8 cellular contexts compared by ENCODE assay signal in the genomic region with DNA sequence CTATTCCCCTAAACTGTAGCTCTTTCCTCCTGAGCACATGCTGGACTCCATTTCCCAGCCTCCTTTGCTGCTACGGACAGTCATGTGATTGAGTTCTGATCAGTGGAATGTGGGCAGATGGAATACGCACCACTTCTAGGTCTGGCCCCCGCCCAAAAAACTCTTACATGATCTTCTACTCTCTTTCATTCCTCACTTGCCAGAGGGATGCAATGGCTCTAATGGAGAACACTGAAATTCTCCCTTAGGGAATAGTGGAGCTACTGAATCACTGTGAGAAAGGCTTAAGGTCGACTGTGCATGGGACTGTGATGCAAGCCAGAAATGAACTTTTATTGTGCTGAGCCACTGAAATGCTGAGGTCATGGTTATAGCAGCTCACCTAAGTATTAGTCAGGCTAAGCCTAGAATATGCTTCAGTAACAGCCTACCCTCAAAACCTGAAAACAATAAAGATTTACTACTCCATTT. TPM values are rescaled to one million over a fixed set of nuclear protein-coding genes. Genes with fewer than 3 reads are reported as not detected.
DNase-seq lines count a peak whose midpoint lies in the region; ATAC-seq, FAIRE-seq and TF ChIP-seq lines count a peak whose summit lies in the region.

No MANE protein-coding gene starts in this region.

- in situ Hi-C loops in Panc1 (cut with HindIII; ENCODE audit: low pct_unique_long_range_greater_than_20kb, low sequenced_read_pairs) (no loop called here), GM13977 (cut with MboI; ENCODE audit: low pct_unique_long_range_greater_than_20kb, low sequenced_read_pairs, unreplicated experiment) (no loop called here)

- H3K9me3 ChIP-seq in Panc1 (ENCODE audit: control insufficient read depth, insufficient read depth, low read depth, low read length) (no peaks in the 10 kb centered on the region), pancreas (no peaks in the 10 kb centered on the region)

- H3K4me1 ChIP-seq in Panc1 (ENCODE audit: control insufficient read depth, insufficient read depth, low read length) (no peaks in the 10 kb centered on the region), pancreas (no peaks in the 10 kb centered on the region)

- WGBS in pancreas, 2 donors, result 32 to 33% methylated on average over 4 of the region's 4 CpGs

- peak; percentile 82 for ATAC-seq in Panc1
- peak in 3 of 4 donors; percentile 52 to 74 (median 55) for ATAC-seq in pancreas
- ATAC-seq in GM18868 (IDR thresholded peaks at IDR 0.05; ENCODE audit: unreplicated experiment), result no peak

- no peaks in the 10 kb centered on the region for H3K36me3 Mint-ChIP-seq in activated CD4-positive, alpha-beta T cell treated with anti-CD3 and anti-CD28 coated beads, Interleukin-2, amount 10 ng/mL, durations not matched to agents 24 days and 14 days (ENCODE audit: low read depth)

- no peak overlapping the region for H3K27ac Mint-ChIP-seq in activated CD4-positive, alpha-beta T cell treated with anti-CD3 and anti-CD28 coated beads, Interleukin-2, amount 10 ng/mL, durations not matched to agents 24 days and 14 days

- CTCF ChIA-PET in Panc1 (lab: Charles Lee), result interaction anchor here (0.5 to 0.6 kb wide), 2 partner anchors 11 to 13 kb away, joined by 3 to 4 read pairs; a partner anchor contains a TSS

- no peaks in the 10 kb centered on the region for H3K9me3 Mint-ChIP-seq in activated CD4-positive, alpha-beta T cell treated with anti-CD3 and anti-CD28 coated beads, Interleukin-2, amount 10 ng/mL, durations not matched to agents 24 days and 14 days

- peaks cover 5% of the 10 kb centered on the region for H3K4me1 Mint-ChIP-seq in activated CD4-positive, alpha-beta T cell treated with anti-CD3 and anti-CD28 coated beads, Interleukin-2, amount 10 ng/mL, durations not matched to agents 24 days and 14 days

- POLR2A ChIA-PET in Panc1 (lab: Charles Lee), result interaction anchor here (0.7 kb wide), 1 partner anchor 26 kb away, joined by 5 read pairs; no protein-coding TSS in a partner anchor

- H3K36me3 ChIP-seq in Panc1 (ENCODE audit: control insufficient read depth, insufficient read depth, low read length), result no peaks in the 10 kb centered on the region
- H3K36me3 ChIP-seq in pancreas, result no peaks in the 10 kb centered on the region

- no peak overlapping the region for H3K27ac ChIP-seq in Panc1 (ENCODE audit: low read length)
- no peak overlapping the region for H3K27ac ChIP-seq in pancreas

- no peak for TF ChIP-seq CTCF in Panc1 (IDR thresholded peaks at IDR 0.05)
- no peak for TF ChIP-seq CTCF in fibroblast of pulmonary artery (IDR thresholded peaks at IDR 0.05; ENCODE audit: low read length, missing control alignments)
- TF ChIP-seq CTCF in pancreas (IDR thresholded peaks at IDR 0.05), result no peak
- no peak for TF ChIP-seq CTCF in GM13977 (IDR thresholded peaks at IDR 0.05; ENCODE audit: extremely low read depth, insufficient read depth, missing control alignments)

- intact Hi-C loops in Panc1 (cut with micrococcal nuclease; ENCODE audit: unreplicated experiment), result no loop called here
- intact Hi-C loops in pancreas (cut with DNase I), result no loop called here
- intact Hi-C loops in activated CD4-positive, alpha-beta T cell treated with anti-CD3 and anti-CD28 coated beads, Interleukin-2, amount 10 ng/mL, durations not matched to agents 24 days and 14 days (cut with micrococcal nuclease), result no loop called here

- DNase-seq in GM04504 (ENCODE audit: low read depth), result peak; percentile 63
- DNase-seq in Panc1 (ENCODE audit: low read depth, low spot score), result no peak
- DNase-seq in fibroblast of pulmonary artery (ENCODE audit: low read depth), result peak; percentile 82
- DNase-seq in pancreas, result peak in 1 of 6 donors; percentile 28
- DNase-seq in activated CD4-positive, alpha-beta T cell treated with anti-CD3 and anti-CD28 coated beads, Interleukin-2, amount 10 ng/mL, durations not matched to agents 24 days and 14 days, result no peak
- no peak for DNase-seq in GM13977 (ENCODE audit: low spot score)
- DNase-seq in stimulated activated naive CD4-positive, alpha-beta T cell (lab: John Stamatoyannopoulos, UW), result no peak

- H3K27me3 ChIP-seq in Panc1 (ENCODE audit: control insufficient read depth, insufficient read depth, low read length), result no peaks in the 10 kb centered on the region
- H3K27me3 ChIP-seq in pancreas, result no peaks in the 10 kb centered on the region

- no peak for FAIRE-seq in pancreas (lab: Jason Lieb, UNC)

- H3K4me3 ChIP-seq in Panc1 (ENCODE audit: low read depth in 2 of 2, low read length in 2 of 2) (peak overlapping the region in 1 of 2 experiments; percentile 19; a peak in 2 of 4 replicates), fibroblast of pulmonary artery (replicated peaks; ENCODE audit: low read depth, low read length) (no peak overlapping the region), pancreas (no peak overlapping the region)

- H3K27me3 Mint-ChIP-seq in activated CD4-positive, alpha-beta T cell treated with anti-CD3 and anti-CD28 coated beads, Interleukin-2, amount 10 ng/mL, durations not matched to agents 24 days and 14 days, result peaks cover 5% of the 10 kb centered on the region

- BruUV-seq in Panc1 (replicated peaks; lab: Mats Ljungman, UMichigan), result no TSS peak

- no peak overlapping the region for H3K4me3 Mint-ChIP-seq in activated CD4-positive, alpha-beta T cell treated with anti-CD3 and anti-CD28 coated beads, Interleukin-2, amount 10 ng/mL, durations not matched to agents 24 days and 14 days

RNA-seq across cellular contexts. Expression of a gene that starts 13.0 kb away (rescaled TPM):
- total RNA-seq in Panc1 (2021; ENCODE audit: unreplicated experiment), result 282 TPM
- polyA plus RNA-seq in Panc1 (2012; ENCODE audit: insufficient read length), result 189 TPM
- 100 to 1,000 TPM; 148 to 245 (median 228) TPM for total RNA-seq in pancreas
- 10 to 100 TPM; 36.2 to 89.1 TPM for polyA plus RNA-seq in pancreas
- 174 and 179 TPM in 2 replicates for total RNA-seq in activated CD4-positive, alpha-beta T cell treated with anti-CD3 and anti-CD28 coated beads, Interleukin-2, amount 10 ng/mL, durations not matched to agents 24 days and 14 days

RNA-seq across cellular contexts. Expression of a gene that starts 30.5 kb away (rescaled TPM):
- 46.3 TPM for total RNA-seq in Panc1 (2021; ENCODE audit: unreplicated experiment)
- 39.4 TPM for polyA plus RNA-seq in Panc1 (2012; ENCODE audit: insufficient read length)
- total RNA-seq in pancreas, result 10 to 100 TPM in 3 of 6 donors, 1 to 10 TPM in 3; 6.6 to 13.0 (median 10.1) TPM
- polyA plus RNA-seq in pancreas, result 10 to 100 TPM; 15.0 to 21.8 TPM
- 68.2 and 72.0 TPM in 2 replicates for total RNA-seq in activated CD4-positive, alpha-beta T cell treated with anti-CD3 and anti-CD28 coated beads, Interleukin-2, amount 10 ng/mL, durations not matched to agents 24 days and 14 days

RNA-seq across cellular contexts. Expression of a gene that starts 37.9 kb away (rescaled TPM):
- 16.2 TPM for total RNA-seq in Panc1 (2021; ENCODE audit: unreplicated experiment)
- polyA plus RNA-seq in Panc1 (2012; ENCODE audit: insufficient read length), result 26.0 TPM
- 1 to 10 TPM; 3.0 to 5.8 (median 3.7) TPM for total RNA-seq in pancreas
- polyA plus RNA-seq in pancreas, result 1 to 10 TPM; 8.2 to 8.8 TPM
- 4.1 and 4.6 TPM in 2 replicates for total RNA-seq in activated CD4-positive, alpha-beta T cell treated with anti-CD3 and anti-CD28 coated beads, Interleukin-2, amount 10 ng/mL, durations not matched to agents 24 days and 14 days

Comparison
In these comparisons a context has a peak if more than half of its experiments do, and no peak if none do; other contexts are left out.
1. DNase-seq: peak in GM04504 (single experiment) and fibroblast of pulmonary artery (single experiment); none in Panc1 (single experiment), activated CD4-positive, alpha-beta T cell treated with anti-CD3 and anti-CD28 coated beads, Interleukin-2, amount 10 ng/mL, durations not matched to agents 24 days and 14 days (single experiment), GM13977 (single experiment) and stimulated activated naive CD4-positive, alpha-beta T cell (0 of 6).